Comparison of ENCODE assay signal across 9 cellular contexts in the genomic region with DNA sequence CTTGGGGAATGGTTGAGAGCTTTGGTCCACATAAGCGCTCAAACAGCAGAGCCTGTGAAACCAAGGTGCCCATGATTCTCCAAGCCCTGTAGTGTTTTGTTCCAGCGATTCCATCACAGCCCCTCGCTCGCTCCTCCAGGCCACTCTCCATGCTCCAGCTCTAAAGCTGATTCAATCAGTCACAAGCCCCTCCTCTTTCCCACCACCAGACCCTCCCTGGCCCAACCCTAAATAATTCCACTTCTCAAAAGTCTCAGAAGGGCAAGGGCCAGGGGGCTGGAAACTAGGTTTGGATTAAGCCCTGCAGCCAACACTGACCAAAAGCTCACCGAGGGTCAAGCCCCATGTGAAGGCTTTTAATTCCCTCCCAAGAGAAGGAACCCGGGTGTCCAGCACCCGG. TPM values are rescaled to one million over a fixed set of nuclear protein-coding genes. Genes with fewer than 3 reads are reported as not detected.
DNase-seq lines count a peak whose midpoint lies in the region; ATAC-seq, FAIRE-seq and TF ChIP-seq lines count a peak whose summit lies in the region.
"Had no signal": no experiment of that assay in that cellular context is flagged by ENCODE, and none has a peak within 500 bp of the region (broad histone marks: within the 10 kb centered on the region; RNA-seq: fewer than 3 reads in every experiment).

No MANE protein-coding gene starts in this region.

- peaks cover 4 to 14% of the 10 kb centered on the region in 2 experiments for H3K36me3 ChIP-seq in keratinocyte (ENCODE audit: control insufficient read depth in 2 of 2, extremely low read depth in 1 of 2, insufficient read depth in 2 of 2, low read length in 2 of 2)

- no peak for FAIRE-seq in keratinocyte (lab: Jason Lieb, UNC)

- H3K4me3 ChIP-seq in keratinocyte (ENCODE audit: control insufficient read depth in 2 of 3, extremely low read depth in 1 of 3, insufficient read depth in 2 of 3, low read depth in 1 of 3, low read length in 3 of 3), result peak overlapping the region; percentile 45 to 67 (median 64)

- CTCF ChIA-PET in activated naive CD4-positive, alpha-beta T cell treated with anti-CD3 and anti-CD28 coated beads, Interleukin-2, amount 10 ng/mL, durations not matched to agents 7 days and 5 days (lab: Charles Lee), result interaction anchor here (0.7 to 1.2 kb wide), 3 partner anchors 9 to 86 kb away, joined by 3 to 4 read pairs (median 3); no protein-coding TSS in a partner anchor

- H3K9me3 ChIP-seq in keratinocyte (ENCODE audit: control insufficient read depth, low read depth, low read length), result no peaks in the 10 kb centered on the region

- dilution Hi-C loops in keratinocyte (cut with MboI; ENCODE audit: extremely low pct_ligation_motif_present, low sequenced_read_pairs), result no loop called here

- H3K4me1 ChIP-seq in keratinocyte (ENCODE audit: control insufficient read depth, extremely low read depth, insufficient read depth, low read length), result peaks cover 17% of the 10 kb centered on the region

- H3K36me3 Mint-ChIP-seq in activated naive CD4-positive, alpha-beta T cell treated with anti-CD3 and anti-CD28 coated beads, Interleukin-2, amount 10 ng/mL, durations not matched to agents 7 days and 5 days, result peaks cover 15% of the 10 kb centered on the region
- peaks cover 25% of the 10 kb centered on the region for H3K36me3 Mint-ChIP-seq in activated T-helper 17 cell treated with anti-CD3 and anti-CD28 coated beads, Interleukin-2, amount 50 U/mL, for 72 hours (ENCODE audit: low read depth)
- H3K36me3 Mint-ChIP-seq in type B pancreatic cell, result no peaks in the 10 kb centered on the region

- H3K9me3 Mint-ChIP-seq in activated naive CD4-positive, alpha-beta T cell treated with anti-CD3 and anti-CD28 coated beads, Interleukin-2, amount 10 ng/mL, durations not matched to agents 7 days and 5 days, result no peaks in the 10 kb centered on the region
- no peaks in the 10 kb centered on the region for H3K9me3 Mint-ChIP-seq in activated T-helper 17 cell treated with anti-CD3 and anti-CD28 coated beads, Interleukin-2, amount 50 U/mL, for 72 hours
- H3K9me3 Mint-ChIP-seq in type B pancreatic cell, result no peaks in the 10 kb centered on the region

- peak overlapping the region; percentile 56 for H3K27ac Mint-ChIP-seq in activated naive CD4-positive, alpha-beta T cell treated with anti-CD3 and anti-CD28 coated beads, Interleukin-2, amount 10 ng/mL, durations not matched to agents 7 days and 5 days
- no peak overlapping the region for H3K27ac Mint-ChIP-seq in activated T-helper 17 cell treated with anti-CD3 and anti-CD28 coated beads, Interleukin-2, amount 50 U/mL, for 72 hours
- peak overlapping the region; percentile 74 for H3K27ac Mint-ChIP-seq in type B pancreatic cell

- DNase-seq in activated naive CD4-positive, alpha-beta T cell treated with anti-CD3 and anti-CD28 coated beads, Interleukin-2, amount 10 ng/mL, durations not matched to agents 7 days and 5 days, result no peak
- DNase-seq in activated naive CD4-positive, alpha-beta T cell treated with anti-CD3 and anti-CD28 coated beads, Interleukin-2, amount 50 U/mL, for 16 hours, result no peak
- DNase-seq in keratinocyte (ENCODE audit: low read depth, low spot score) (no peak), type B pancreatic cell (ENCODE audit: extremely low spot score, unreplicated experiment) (no peak), superior temporal gyrus (ENCODE audit: extremely low spot score) (no peak)
- DNase-seq: kidney glomerular epithelial cell had no signal

- H3K9ac ChIP-seq in keratinocyte (ENCODE audit: control insufficient read depth, extremely low read depth, insufficient read depth, low read length), result peak overlapping the region; percentile 37

- TF ChIP-seq CTCF in keratinocyte (optimal IDR thresholded peaks at IDR 0.05 in 1 of 3, IDR thresholded peaks at IDR 0.05 in 1 of 3, conservative IDR thresholded peaks at IDR 0.05 in 1 of 3; ENCODE audit: extremely low read depth in 1 of 3, insufficient read depth in 2 of 3, low read length in 3 of 3) (no peak), type B pancreatic cell (conservative IDR thresholded peaks at IDR 0.05) (no peak)

- H3K27me3 ChIP-seq in keratinocyte (ENCODE audit: control insufficient read depth, extremely low read depth, insufficient read depth, low read length), result no peaks in the 10 kb centered on the region

- peak overlapping the region; percentile 35 for H3K4me3 Mint-ChIP-seq in activated naive CD4-positive, alpha-beta T cell treated with anti-CD3 and anti-CD28 coated beads, Interleukin-2, amount 10 ng/mL, durations not matched to agents 7 days and 5 days
- H3K4me3 Mint-ChIP-seq in activated T-helper 17 cell treated with anti-CD3 and anti-CD28 coated beads, Interleukin-2, amount 50 U/mL, for 72 hours, result peak overlapping the region; percentile 82
- H3K4me3 Mint-ChIP-seq in type B pancreatic cell, result peak overlapping the region; percentile 71

- peaks cover 2% of the 10 kb centered on the region for H3K9me1 ChIP-seq in keratinocyte (ENCODE audit: control insufficient read depth, extremely low read depth, insufficient read depth, low read length)

- no peaks in the 10 kb centered on the region for H3K27me3 Mint-ChIP-seq in activated naive CD4-positive, alpha-beta T cell treated with anti-CD3 and anti-CD28 coated beads, Interleukin-2, amount 10 ng/mL, durations not matched to agents 7 days and 5 days
- H3K27me3 Mint-ChIP-seq in activated T-helper 17 cell treated with anti-CD3 and anti-CD28 coated beads, Interleukin-2, amount 50 U/mL, for 72 hours, result no peaks in the 10 kb centered on the region
- peaks cover 4% of the 10 kb centered on the region for H3K27me3 Mint-ChIP-seq in type B pancreatic cell

- H2AFZ ChIP-seq in keratinocyte (ENCODE audit: control insufficient read depth, low read length), result no peak overlapping the region

- H4K20me1 ChIP-seq in keratinocyte (ENCODE audit: control insufficient read depth, extremely low read depth, insufficient read depth, low read length), result peaks cover 4% of the 10 kb centered on the region

- ATAC-seq in activated T-helper 17 cell treated with anti-CD3 and anti-CD28 coated beads, Interleukin-2, amount 50 U/mL, for 72 hours (replicated peaks), result no peak
- ATAC-seq in HG03354 (IDR thresholded peaks at IDR 0.05; ENCODE audit: poor library complexity, severe bottlenecking, unreplicated experiment), result no peak
- ATAC-seq in HG03196 (IDR thresholded peaks at IDR 0.05; ENCODE audit: unreplicated experiment), result no peak

- H3K79me2 ChIP-seq in keratinocyte (ENCODE audit: control insufficient read depth, insufficient read depth, low read length), result peaks cover 9% of the 10 kb centered on the region

- H3K27ac ChIP-seq in keratinocyte (ENCODE audit: control insufficient read depth, insufficient read depth, low read length), result peak overlapping the region; percentile 20

- peak overlapping the region; percentile 85 for H3K4me2 ChIP-seq in keratinocyte (ENCODE audit: control insufficient read depth, extremely low read depth, insufficient read depth, low read depth, low read length)

- peaks cover 36% of the 10 kb centered on the region for H3K4me1 Mint-ChIP-seq in activated naive CD4-positive, alpha-beta T cell treated with anti-CD3 and anti-CD28 coated beads, Interleukin-2, amount 10 ng/mL, durations not matched to agents 7 days and 5 days
- peaks cover 11% of the 10 kb centered on the region for H3K4me1 Mint-ChIP-seq in activated T-helper 17 cell treated with anti-CD3 and anti-CD28 coated beads, Interleukin-2, amount 50 U/mL, for 72 hours
- peaks cover 10% of the 10 kb centered on the region for H3K4me1 Mint-ChIP-seq in type B pancreatic cell (ENCODE audit: unreplicated experiment)

RNA-seq across cellular contexts. Expression of a gene that starts 1.5 kb away (rescaled TPM):
- 10 to 100 TPM in 1 of 2 donors, 1 to 10 TPM in 1; 6.7 to 11.6 TPM for total RNA-seq in activated T-helper 17 cell treated with anti-CD3 and anti-CD28 coated beads, Interleukin-2, amount 50 U/mL, for 72 hours
- 0.13 to 1.6 TPM (median 0.25 TPM) in 3 replicates for polyA plus RNA-seq in keratinocyte
- 0.92 TPM for polyA plus RNA-seq in keratinocyte (2011; ENCODE audit: low read depth)
- polyA plus RNA-seq in keratinocyte (2011; cell fraction: cytosol; rRNA removed), result 0.33 and 0.70 TPM in 2 replicates
- 0.76 and 1.2 TPM in 2 replicates for polyA plus RNA-seq in keratinocyte (2011; cell fraction: nucleus; rRNA removed)
- polyA plus RNA-seq in keratinocyte (2012; ENCODE audit: low replicate concordance), result 1.5 and 4.8 TPM in 2 replicates
- polyA minus RNA-seq in keratinocyte, result 0.22 to 1.9 TPM (median 0.63 TPM) in 3 replicates
- polyA minus RNA-seq in keratinocyte (2011; cell fraction: cytosol; rRNA and poly(A)+ RNA removed), result 3.5 TPM
- 0.93 and 1.3 TPM in 2 replicates for polyA minus RNA-seq in keratinocyte (2011; cell fraction: nucleus; rRNA and poly(A)+ RNA removed)
- total RNA-seq in type B pancreatic cell (ENCODE audit: low replicate concordance), result 2.2 and 3.7 TPM in 2 replicates

RNA-seq across cellular contexts. Expression of a gene that starts 4.3 kb away (rescaled TPM):
- 10 to 100 TPM; 56.9 to 57.2 TPM for total RNA-seq in activated T-helper 17 cell treated with anti-CD3 and anti-CD28 coated beads, Interleukin-2, amount 50 U/mL, for 72 hours
- polyA plus RNA-seq in keratinocyte, result 23.1 to 30.1 TPM (median 23.7 TPM) in 3 replicates
- 11.2 TPM for polyA plus RNA-seq in keratinocyte (2011; ENCODE audit: low read depth)
- 23.8 and 38.6 TPM in 2 replicates for polyA plus RNA-seq in keratinocyte (2011; cell fraction: cytosol; rRNA removed)
- 29.1 and 34.3 TPM in 2 replicates for polyA plus RNA-seq in keratinocyte (2011; cell fraction: nucleus; rRNA removed)
- 22.1 and 31.8 TPM in 2 replicates for polyA plus RNA-seq in keratinocyte (2012; ENCODE audit: low replicate concordance)
- 8.8 to 9.3 TPM (median 9.3 TPM) in 3 replicates for polyA minus RNA-seq in keratinocyte
- 33.4 TPM for polyA minus RNA-seq in keratinocyte (2011; cell fraction: cytosol; rRNA and poly(A)+ RNA removed)
- polyA minus RNA-seq in keratinocyte (2011; cell fraction: nucleus; rRNA and poly(A)+ RNA removed), result 7.9 and 8.5 TPM in 2 replicates
- 32.2 and 35.6 TPM in 2 replicates for total RNA-seq in type B pancreatic cell (ENCODE audit: low replicate concordance)

RNA-seq across cellular contexts. Expression of a gene that starts 18.2 kb away (rescaled TPM):
- 10 to 100 TPM; 19.8 to 27.7 TPM for total RNA-seq in activated T-helper 17 cell treated with anti-CD3 and anti-CD28 coated beads, Interleukin-2, amount 50 U/mL, for 72 hours
- polyA plus RNA-seq in keratinocyte, result 8.6 to 15.2 TPM (median 10.2 TPM) in 3 replicates
- 24.7 TPM for polyA plus RNA-seq in keratinocyte (2011; ENCODE audit: low read depth)
- 5.7 and 15.6 TPM in 2 replicates for polyA plus RNA-seq in keratinocyte (2011; cell fraction: cytosol; rRNA removed)
- polyA plus RNA-seq in keratinocyte (2011; cell fraction: nucleus; rRNA removed), result 13.8 and 16.9 TPM in 2 replicates
- 12.6 and 19.5 TPM in 2 replicates for polyA plus RNA-seq in keratinocyte (2012; ENCODE audit: low replicate concordance)
- 8.6 to 15.6 TPM (median 11.1 TPM) in 3 replicates for polyA minus RNA-seq in keratinocyte
- 22.6 TPM for polyA minus RNA-seq in keratinocyte (2011; cell fraction: cytosol; rRNA and poly(A)+ RNA removed)
- polyA minus RNA-seq in keratinocyte (2011; cell fraction: nucleus; rRNA and poly(A)+ RNA removed), result 8.8 and 8.9 TPM in 2 replicates
- total RNA-seq in type B pancreatic cell (ENCODE audit: low replicate concordance), result 44.7 and 63.7 TPM in 2 replicates

RNA-seq across cellular contexts. Expression of a gene that starts 35.9 kb away (rescaled TPM):
- total RNA-seq in activated T-helper 17 cell treated with anti-CD3 and anti-CD28 coated beads, Interleukin-2, amount 50 U/mL, for 72 hours, result 10 to 100 TPM; 87.5 TPM
- polyA plus RNA-seq in keratinocyte, result 15.7 to 21.4 TPM (median 19.7 TPM) in 3 replicates
- 47.9 TPM for polyA plus RNA-seq in keratinocyte (2011; ENCODE audit: low read depth)
- polyA plus RNA-seq in keratinocyte (2011; cell fraction: cytosol; rRNA removed), result 4.4 and 7.1 TPM in 2 replicates
- polyA plus RNA-seq in keratinocyte (2011; cell fraction: nucleus; rRNA removed), result 61.4 and 64.9 TPM in 2 replicates
- polyA plus RNA-seq in keratinocyte (2012; ENCODE audit: low replicate concordance), result 32.0 and 49.1 TPM in 2 replicates
- 8.5 to 25.1 TPM (median 22.6 TPM) in 3 replicates for polyA minus RNA-seq in keratinocyte
- 5.4 TPM for polyA minus RNA-seq in keratinocyte (2011; cell fraction: cytosol; rRNA and poly(A)+ RNA removed)
- polyA minus RNA-seq in keratinocyte (2011; cell fraction: nucleus; rRNA and poly(A)+ RNA removed), result 10.3 and 14.9 TPM in 2 replicates
- total RNA-seq in type B pancreatic cell (ENCODE audit: low replicate concordance), result 80.4 and 111 TPM in 2 replicates
